ENCODE assay signal across 9 cellular contexts in genomic region chr16:71723537-71724319, GRCh38. TPM values are rescaled to one million over a fixed set of nuclear protein-coding genes. Genes with fewer than 3 reads are reported as not detected.
DNase-seq lines count a peak whose midpoint lies in the region; ATAC-seq, FAIRE-seq and TF ChIP-seq lines count a peak whose summit lies in the region.
"Had no signal": no experiment of that assay in that cellular context is flagged by ENCODE, and none has a peak within 500 bp of the region (broad histone marks: within the 10 kb centered on the region; RNA-seq: fewer than 3 reads in every experiment).

No MANE protein-coding gene starts in this region.

- peak; percentile 82 for ATAC-seq in HG02798 (IDR thresholded peaks at IDR 0.05; ENCODE audit: poor library complexity, unreplicated experiment)

- DNase-seq in NCI-H2029 (lab: John Stamatoyannopoulos, UW) = peak; percentile 14
- DNase-seq in NCI-H2029 treated with DMSO at 0.1 percent for 48 hours (lab: John Stamatoyannopoulos, UW) = no peak
- peak; percentile 57 for DNase-seq in NCI-H2107 (lab: John Stamatoyannopoulos, UW)
- peak; percentile 29 for DNase-seq in bronchial epithelial cell (ENCODE audit: low read depth)
- DNase-seq in islet precursor cell = peak; percentile 84
- DNase-seq in stimulated activated CD4-positive, alpha-beta T cell treated with anti-CD3 and anti-CD28 coated beads, Interleukin-12 subunit alpha, Interleukin-12 subunit beta, amount 100 ng/mL, for 4 hours = peak; percentile 78

- FAIRE-seq in bronchial epithelial cell (lab: Jason Lieb, UNC) = no peak
- FAIRE-seq: G401.6 had no signal

- H3K4me3 ChIP-seq in WI38 (ENCODE audit: low read depth, low read length) = peak overlapping the region; percentile 79
- peak overlapping the region; percentile 66 for H3K4me3 ChIP-seq in bronchial epithelial cell (ENCODE audit: low read depth, low read length)

- H3K36me3 ChIP-seq in bronchial epithelial cell (ENCODE audit: control insufficient read depth, insufficient read depth, low read length) = no peaks in the 10 kb centered on the region

- TF ChIP-seq CTCF in WI38 (IDR thresholded peaks at IDR 0.05; ENCODE audit: low read depth, low read length) (no peak), bronchial epithelial cell (IDR thresholded peaks at IDR 0.05; ENCODE audit: insufficient read depth, low read length, severe bottlenecking) (peak; percentile 9)

- no peaks in the 10 kb centered on the region for H3K27me3 ChIP-seq in bronchial epithelial cell (ENCODE audit: control insufficient read depth, insufficient read depth, low read length)

RNA-seq across cellular contexts. Expression of gene PHLPP2, which starts 0.8 kb away (rescaled TPM):
- total RNA-seq in bronchial epithelial cell = 2.6 and 4.0 TPM in 2 replicates
